In the genomic region with DNA sequence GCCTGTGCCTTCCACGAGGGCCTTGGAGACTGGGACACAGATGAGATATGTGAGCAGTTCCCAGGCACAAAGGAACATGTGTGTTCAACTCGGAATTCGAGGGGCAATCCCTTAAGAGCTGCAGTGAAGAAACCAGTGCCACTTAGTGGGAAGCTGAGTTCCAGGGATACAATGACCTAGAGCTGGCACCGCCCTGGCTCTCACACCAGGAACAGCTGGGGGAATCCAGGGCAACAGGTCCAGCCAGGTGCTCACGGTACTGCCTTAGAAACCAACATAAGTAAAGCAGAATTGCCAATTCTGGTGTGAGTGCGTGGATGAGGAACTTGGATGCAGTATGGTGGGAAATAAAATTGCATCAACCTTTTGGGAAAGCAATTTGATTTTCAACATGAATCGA, we compare ENCODE assay signal across 30 cellular contexts.
DNase-seq lines count a peak whose midpoint lies in the region; ATAC-seq and TF ChIP-seq lines count a peak whose summit lies in the region.
"Had no signal": no experiment of that assay in that cellular context is flagged by ENCODE, and none has a peak within 500 bp of the region (broad histone marks: within the 10 kb centered on the region; RNA-seq: fewer than 3 reads in every experiment).

No MANE protein-coding gene starts in this region.

- no peak for TF ChIP-seq POLR2A in gastroesophageal sphincter (IDR thresholded peaks at IDR 0.05)

- H3K9me3 ChIP-seq in gastroesophageal sphincter = no peaks in the 10 kb centered on the region

- H3K4me1 Mint-ChIP-seq in effector memory CD8-positive, alpha-beta T cell (ENCODE audit: low read depth in 2 of 2) = peaks cover 0 to 4% of the 10 kb centered on the region in 2 donors
- H3K4me1 Mint-ChIP-seq: stimulated activated naive B cell treated with anti-CD40 and anti-IgM and Interleukin-4, amounts not matched to agents 10 μg/mL and 1 μg/mL and 100 μg/mL, for 72 hours had no signal

- peaks cover 0 to 70% (median 7%) of the 10 kb centered on the region in 3 donors for H3K4me1 ChIP-seq in gastroesophageal sphincter

- peaks cover 0 to 52% of the 10 kb centered on the region in 2 donors for H3K36me3 ChIP-seq in gastroesophageal sphincter

- no peak overlapping the region for H3K27ac Mint-ChIP-seq in effector memory CD8-positive, alpha-beta T cell
- H3K27ac Mint-ChIP-seq: activated CD4-positive, alpha-beta T cell treated with anti-CD3 and anti-CD28 coated beads for 36 hours; GM23338; stimulated activated naive B cell treated with anti-CD40 and anti-IgM and Interleukin-4, amounts not matched to agents 10 μg/mL and 1 μg/mL and 100 μg/mL, for 72 hours had no signal

- peaks cover 13% of the 10 kb centered on the region for H3K36me3 Mint-ChIP-seq in effector memory CD8-positive, alpha-beta T cell (ENCODE audit: insufficient read depth)
- H3K36me3 Mint-ChIP-seq: stimulated activated naive B cell treated with anti-CD40 and anti-IgM and Interleukin-4, amounts not matched to agents 10 μg/mL and 1 μg/mL and 100 μg/mL, for 72 hours had no signal

- H3K9me3 Mint-ChIP-seq in effector memory CD8-positive, alpha-beta T cell = no peaks in the 10 kb centered on the region
- H3K9me3 Mint-ChIP-seq: activated T-cell treated with anti-CD3 and anti-CD28 coated beads, Interleukin-2, amount 50 U/mL, for 4 hours; GM23338; stimulated activated naive B cell treated with anti-CD40 and anti-IgM and Interleukin-4, amounts not matched to agents 10 μg/mL and 1 μg/mL and 100 μg/mL, for 72 hours had no signal

- no peaks in the 10 kb centered on the region for H3K27me3 Mint-ChIP-seq in effector memory CD8-positive, alpha-beta T cell
- H3K27me3 Mint-ChIP-seq: activated CD4-positive, alpha-beta T cell treated with anti-CD3 and anti-CD28 coated beads for 36 hours had no signal

- TF ChIP-seq EP300 in gastroesophageal sphincter (IDR thresholded peaks at IDR 0.05) = no peak

- no peak for ATAC-seq in gastroesophageal sphincter
- no peak for ATAC-seq in GM21447 (IDR thresholded peaks at IDR 0.05; ENCODE audit: unreplicated experiment)
- ATAC-seq in effector memory CD8-positive, alpha-beta T cell (replicated peaks) = no peak
- ATAC-seq: activated CD4-positive, alpha-beta T cell treated with anti-CD3 and anti-CD28 coated beads for 36 hours; activated T-cell treated with anti-CD3 and anti-CD28 coated beads, Interleukin-2, amount 50 U/mL, for 4 hours; GM23338; stimulated activated naive B cell treated with anti-CD40 and anti-IgM and Interleukin-4, amounts not matched to agents 10 μg/mL and 1 μg/mL and 100 μg/mL, for 72 hours had no signal

- intact Hi-C loops in posterior vena cava (cut with DNase I) = no loop called here

- H3K4me3 Mint-ChIP-seq in effector memory CD8-positive, alpha-beta T cell = no peak overlapping the region
- H3K4me3 Mint-ChIP-seq: activated CD4-positive, alpha-beta T cell treated with anti-CD3 and anti-CD28 coated beads for 36 hours; activated T-cell treated with anti-CD3 and anti-CD28 coated beads, Interleukin-2, amount 50 U/mL, for 4 hours; GM23338; stimulated activated naive B cell treated with anti-CD40 and anti-IgM and Interleukin-4, amounts not matched to agents 10 μg/mL and 1 μg/mL and 100 μg/mL, for 72 hours had no signal

- H3K27me3 ChIP-seq in gastroesophageal sphincter = no peaks in the 10 kb centered on the region
- H3K27me3 ChIP-seq: dorsolateral prefrontal cortex had no signal

- H3K4me3 ChIP-seq in gastroesophageal sphincter = no peak overlapping the region
- H3K4me3 ChIP-seq: dorsolateral prefrontal cortex, GM23338, lung had no signal

- peak overlapping the region in 3 of 4 donors; percentile 38 to 82 (median 82) for H3K27ac ChIP-seq in gastroesophageal sphincter
- H3K27ac ChIP-seq: 22Rv1, epithelial cell of prostate, HL-60 had no signal

- TF ChIP-seq CTCF in gastroesophageal sphincter (IDR thresholded peaks at IDR 0.05) = no peak

- WGBS in gastroesophageal sphincter (ENCODE audit: low coverage in 1 of 2), 2 donors = 71 to 88% methylated on average over 3 to 4 of the region's 7 CpGs

- peak; percentile 23 for DNase-seq in DMS 273 (lab: John Stamatoyannopoulos, UW; ENCODE audit: unreplicated experiment)
- DNase-seq in DMS 273 treated with DMSO at 0.1 percent for 48 hours (lab: John Stamatoyannopoulos, UW) = no peak
- peak; percentile 21 for DNase-seq in NCI-H69 (lab: John Stamatoyannopoulos, UW)
- DNase-seq in posterior vena cava (ENCODE audit: low spot score) = peak; percentile 73
- no peak for DNase-seq in cortex of kidney (lab: John Stamatoyannopoulos, UW)
- DNase-seq in effector memory CD8-positive, alpha-beta T cell = no peak
- DNase-seq: activated CD4-positive, alpha-beta T cell treated with anti-CD3 and anti-CD28 coated beads for 36 hours; activated CD8-positive, alpha-beta memory T cell treated with anti-CD3 and anti-CD28 coated beads for 24 hours; activated naive CD4-positive, alpha-beta T cell; activated T-cell treated with anti-CD3 and anti-CD28 coated beads, Interleukin-2, amount 50 U/mL, for 4 hours; amniotic stem cell; dorsolateral prefrontal cortex; foreskin melanocyte; kidney; NCI-H2171; NCI-H82; occipital lobe; OCI-M1; retina; SHP77; stimulated activated CD4-positive, alpha-beta T cell treated with anti-CD3 and anti-CD28 coated beads, Interleukin-2, amount 100 ng/mL, for 48 hours; stimulated activated naive B cell treated with anti-CD40 and anti-IgM and Interleukin-4, amounts not matched to agents 10 μg/mL and 1 μg/mL and 100 μg/mL, for 72 hours; T-helper 1 cell had no signal

Comparison
In these comparisons a context has a peak if more than half of its experiments do, and no peak if none do; other contexts are left out.
1. DNase-seq: peak in DMS 273 (single experiment), NCI-H69 (single experiment) and posterior vena cava (single experiment); none in DMS 273 treated with DMSO at 0.1 percent for 48 hours (single experiment), cortex of kidney (single experiment) and effector memory CD8-positive, alpha-beta T cell (0 of 3).